Comparison of ENCODE assay signal across 7 cellular contexts in the genomic region with DNA sequence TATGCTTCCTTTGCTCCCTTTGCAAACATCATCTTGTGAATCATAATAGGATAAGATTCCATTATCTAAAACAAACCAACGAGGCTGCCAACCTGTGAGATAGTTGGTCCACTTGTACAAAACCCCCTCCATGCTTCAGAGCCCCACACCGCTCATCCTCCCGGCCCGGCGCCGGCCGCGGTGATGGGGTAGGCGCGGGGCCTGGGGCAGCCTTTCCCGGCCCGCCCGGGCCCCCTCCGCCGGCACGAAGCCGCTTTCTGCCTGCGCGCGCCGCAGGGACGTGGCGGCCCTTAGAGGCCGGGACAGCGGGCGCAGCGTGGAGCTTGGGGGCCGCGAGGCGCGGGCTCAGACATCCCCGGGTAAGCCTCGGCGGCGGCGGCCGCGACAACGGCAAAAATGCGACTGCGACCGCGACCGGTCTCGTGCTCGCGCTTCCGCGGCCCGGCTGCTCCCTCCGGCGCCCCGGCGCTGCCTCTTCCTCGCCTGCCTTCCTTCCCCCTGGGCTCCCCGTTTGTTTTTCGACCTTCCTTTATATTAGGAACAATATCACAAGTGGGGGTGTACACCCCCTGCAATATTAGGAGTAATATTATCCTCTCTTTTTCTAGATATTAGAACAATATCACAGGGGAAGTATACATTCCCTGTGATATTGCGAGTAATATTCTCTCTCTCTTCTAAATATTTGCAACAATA. TPM values are rescaled to one million over a fixed set of nuclear protein-coding genes. Genes with fewer than 3 reads are reported as not detected.
A peak's percentile ranks its signal among the peaks of the same experiment; 100 is the strongest.
DNase-seq lines count a peak whose midpoint lies in the region; ATAC-seq and TF ChIP-seq lines count a peak whose summit lies in the region.

No MANE protein-coding gene starts in this region.

- no peaks in the 10 kb centered on the region for H3K9me2 ChIP-seq in SU-DHL-6 (replicated peaks; ENCODE audit: insufficient read depth, low read length)

- H3K79me1 ChIP-seq in neuronal stem cell (ENCODE audit: low read depth, low read length), result no peaks in the 10 kb centered on the region

- H4K20me1 ChIP-seq in SU-DHL-6 (ENCODE audit: low read depth, low read length), result no peaks in the 10 kb centered on the region

- H3K4me3 ChIP-seq in HFF-Myc (replicated peaks; ENCODE audit: low read depth, low read length), result peak overlapping the region; percentile 8; the same call in 1 of the 2 replicates
- H3K4me3 ChIP-seq in SU-DHL-6 (ENCODE audit: insufficient read depth, low read length, poor library complexity, severe bottlenecking), result no peak overlapping the region
- peak overlapping the region; percentile 24 for H3K4me3 ChIP-seq in choroid plexus epithelial cell (ENCODE audit: low read depth, low read length)
- H3K4me3 ChIP-seq in neuronal stem cell (ENCODE audit: low read length in 2 of 2), result peak overlapping the region in 1 of 2 donors; percentile 12
- no peak overlapping the region for H3K4me3 ChIP-seq in SJCRH30

- H3K18ac ChIP-seq in neuronal stem cell (ENCODE audit: low read length), result no peak overlapping the region

- ATAC-seq in HG02938 (IDR thresholded peaks at IDR 0.05; ENCODE audit: unreplicated experiment), result no peak

- H2BK5ac ChIP-seq in neuronal stem cell (ENCODE audit: low read length), result no peak overlapping the region

- no peaks in the 10 kb centered on the region for H3K79me2 ChIP-seq in SU-DHL-6 (ENCODE audit: insufficient read depth, low read length)

- no peak overlapping the region for H2AK5ac ChIP-seq in neuronal stem cell (ENCODE audit: low read depth, low read length)

- H3K4ac ChIP-seq in neuronal stem cell (ENCODE audit: low read length), result no peak overlapping the region

- no peak for DNase-seq in HFF-Myc (ENCODE audit: extremely low read depth, low read depth)
- DNase-seq in choroid plexus epithelial cell (ENCODE audit: low read depth), result no peak
- peak; percentile 21 for DNase-seq in neuronal stem cell (ENCODE audit: low spot score)
- DNase-seq in SJCRH30, result no peak
- DNase-seq in SIG-M5 treated with dmso at 0.1 percent for 504 hours (lab: John Stamatoyannopoulos, UW; ENCODE audit: unreplicated experiment), result no peak

- H3K27ac ChIP-seq in SU-DHL-6 (ENCODE audit: low read depth, low read length) (no peak overlapping the region), neuronal stem cell (replicated peaks; ENCODE audit: low read length) (no peak overlapping the region), SJCRH30 (no peak overlapping the region)

- no CpG with 5 or more reads among the region's 58 CpGs for WGBS in neuronal stem cell (ENCODE audit: extremely low coverage in 2 of 2, insufficient read length in 2 of 2, insufficient replicate concordance in 1 of 2), 2 donors

- H2BK15ac ChIP-seq in neuronal stem cell (ENCODE audit: low read length), result no peak overlapping the region

- H3K4me2 ChIP-seq in SU-DHL-6 (ENCODE audit: low read depth, low read length, poor library complexity, severe bottlenecking) (peak overlapping the region; percentile 42), neuronal stem cell (ENCODE audit: insufficient read depth, low read length, poor library complexity, severe bottlenecking) (peak overlapping the region; percentile 55)

- no peak overlapping the region for H3K14ac ChIP-seq in neuronal stem cell (ENCODE audit: low read length)

- H3K27me3 ChIP-seq in SU-DHL-6 (ENCODE audit: low read length) (no peaks in the 10 kb centered on the region), neuronal stem cell (ENCODE audit: control insufficient read depth in 3 of 3, insufficient read depth in 3 of 3, low read depth in 1 of 3, low read length in 3 of 3) (peaks cover 0 to 74% (median 30%) of the 10 kb centered on the region in 3 experiments), SJCRH30 (peaks cover 19% of the 10 kb centered on the region)

- no peaks in the 10 kb centered on the region for H3K36me3 ChIP-seq in SU-DHL-6 (ENCODE audit: low read length)
- H3K36me3 ChIP-seq in neuronal stem cell (replicated peaks in 1 of 2; ENCODE audit: control insufficient read depth in 2 of 2, insufficient read depth in 2 of 2, low read length in 2 of 2), result no peaks in the 10 kb centered on the region
- no peaks in the 10 kb centered on the region; the same call in 1 of the 2 replicates for H3K36me3 ChIP-seq in SJCRH30

- no peak overlapping the region for H2AFZ ChIP-seq in SU-DHL-6 (ENCODE audit: low read depth, low read length, severe bottlenecking)
- H2AFZ ChIP-seq in neuronal stem cell (ENCODE audit: low read length), result peak overlapping the region; percentile 45

- H4K8ac ChIP-seq in neuronal stem cell (ENCODE audit: low read depth, low read length), result no peak overlapping the region

- H3K9me3 ChIP-seq in SU-DHL-6 (ENCODE audit: insufficient read depth, low read length) (no peaks in the 10 kb centered on the region), neuronal stem cell (replicated peaks in 1 of 2; ENCODE audit: control insufficient read depth in 2 of 2, insufficient read depth in 1 of 2, low read depth in 1 of 2, low read length in 2 of 2) (no peaks in the 10 kb centered on the region), SJCRH30 (replicated peaks) (peaks cover 10% of the 10 kb centered on the region)

- H4K91ac ChIP-seq in neuronal stem cell (ENCODE audit: low read depth, low read length, poor library complexity), result no peak overlapping the region

- H2BK120ac ChIP-seq in neuronal stem cell (ENCODE audit: low read depth, low read length), result no peak overlapping the region

- H2BK12ac ChIP-seq in neuronal stem cell (ENCODE audit: low read length), result no peak overlapping the region

- no peak overlapping the region for H3K23ac ChIP-seq in neuronal stem cell (ENCODE audit: low read depth, low read length, poor library complexity)

- H3K4me1 ChIP-seq in neuronal stem cell (ENCODE audit: control insufficient read depth in 2 of 2, insufficient read depth in 1 of 2, low read depth in 1 of 2, low read length in 2 of 2) (no peaks in the 10 kb centered on the region), SJCRH30 (no peaks in the 10 kb centered on the region)

- H3K9ac ChIP-seq in SU-DHL-6 (ENCODE audit: low read length) (no peak overlapping the region; the same call in 1 of the 2 replicates), neuronal stem cell (ENCODE audit: low read depth, low read length, poor library complexity) (no peak overlapping the region)

- TF ChIP-seq CTCF in HFF-Myc (IDR thresholded peaks at IDR 0.05; ENCODE audit: low read depth, low read length, missing control alignments) (no peak), SU-DHL-6 (IDR thresholded peaks at IDR 0.05; ENCODE audit: insufficient read depth, low read length, poor library complexity, severe bottlenecking) (no peak), choroid plexus epithelial cell (conservative IDR thresholded peaks at IDR 0.05; ENCODE audit: low read depth, low read length) (no peak)

- no peaks in the 10 kb centered on the region for H3F3A ChIP-seq in SU-DHL-6 (ENCODE audit: insufficient read depth)

RNA-seq across cellular contexts. Expression of a gene that starts 54.0 kb away (rescaled TPM):
- 1.2 TPM for polyA plus RNA-seq in neuronal stem cell (2013, experiment 1 of 2)
- polyA plus RNA-seq in neuronal stem cell (2013, experiment 2 of 2), result 0.83 TPM
- total RNA-seq in SJCRH30 (2014; rRNA removed; shearing (Covaris generic)), result 5.5 and 5.6 TPM in 2 replicates

Comparison
In these comparisons a context has a peak if more than half of its experiments do, and no peak if none do; other contexts are left out.
1. H3K4me3 ChIP-seq: peak in HFF-Myc (single experiment) and choroid plexus epithelial cell (single experiment); none in SU-DHL-6 (single experiment) and SJCRH30 (single experiment).